13 cellular contexts compared by ENCODE assay signal in the genomic region with DNA sequence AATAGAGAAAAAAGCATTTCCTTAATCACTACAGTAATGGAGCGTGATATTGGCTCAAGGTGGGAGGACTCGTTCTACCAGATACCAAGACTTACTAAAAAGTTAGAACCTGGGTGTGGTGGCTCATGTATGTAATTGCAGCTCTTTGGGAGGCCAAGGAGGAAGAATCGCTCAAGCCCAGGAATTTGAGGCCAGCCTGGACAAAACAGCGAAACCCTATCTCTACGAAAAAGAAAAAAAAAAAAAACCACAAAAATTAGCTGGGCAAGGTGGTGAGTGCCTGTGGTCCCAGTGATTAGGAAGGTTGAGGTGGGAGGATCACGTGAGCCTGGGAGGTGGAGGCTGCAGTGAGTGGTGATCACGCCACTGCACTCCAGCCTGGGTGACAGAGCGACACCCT. TPM values are rescaled to one million over a fixed set of nuclear protein-coding genes. Genes with fewer than 3 reads are reported as not detected.
DNase-seq lines count a peak whose midpoint lies in the region; ATAC-seq and TF ChIP-seq lines count a peak whose summit lies in the region.
"Had no signal": no experiment of that assay in that cellular context is flagged by ENCODE, and none has a peak within 500 bp of the region (broad histone marks: within the 10 kb centered on the region; RNA-seq: fewer than 3 reads in every experiment).

No MANE protein-coding gene starts in this region.

- no peak for TF ChIP-seq EP300 in Ishikawa (IDR thresholded peaks at IDR 0.05; ENCODE audit: borderline replicate concordance)

- TF ChIP-seq RAD21 in Ishikawa (IDR thresholded peaks at IDR 0.05; ENCODE audit: low read depth): no peak

- ATAC-seq in foreskin keratinocyte (peak; percentile 45), SK-N-SH treated with all-trans-retinoic acid at 6 μM for 48 hours (no peak)

- no peak overlapping the region for H3K27ac ChIP-seq in RWPE1
- H3K27ac ChIP-seq in foreskin keratinocyte: no peak overlapping the region

- TF ChIP-seq CTCF in RWPE1 (conservative IDR thresholded peaks at IDR 0.05; ENCODE audit: low read depth) (no peak), foreskin keratinocyte (conservative IDR thresholded peaks at IDR 0.05) (peak; percentile 7)

- H3K4me1 ChIP-seq in foreskin keratinocyte: peaks cover 9% of the 10 kb centered on the region

- DNase-seq in RWPE1 (ENCODE audit: low spot score) (peak; percentile 41), foreskin keratinocyte (peak; percentile 49 to 69), ureter (ENCODE audit: low spot score) (peak; percentile 53), NCI-H510A treated with DMSO at 0.1 percent for 48 hours (lab: John Stamatoyannopoulos, UW) (no peak), amygdala (lab: John Stamatoyannopoulos, UW) (no peak)
- DNase-seq: CD4-positive, CD25-positive, alpha-beta regulatory T cell; DMS53; NCI-H1092 treated with DMSO at 0.1 percent for 48 hours; NCI-H1694; NCI-H345; NCI-H69 had no signal

- H3K27me3 ChIP-seq in foreskin keratinocyte: no peaks in the 10 kb centered on the region

- POLR2A ChIA-PET in RWPE1 (lab: Yijun Ruan, JAX; ENCODE audit: low non-redundant PET): no interaction called here

- CTCF ChIA-PET in RWPE1 (lab: Yijun Ruan, JAX): interaction anchor here (0.6 kb wide), 2 partner anchors 14 to 22 kb away, joined by 3 to 4 read pairs; no protein-coding TSS in a partner anchor

TF ChIP-seq in Ishikawa, 13 proteins besides CTCF, POLR2A, EP300 and RAD21:
- TF ChIP-seq, protein P1, sequence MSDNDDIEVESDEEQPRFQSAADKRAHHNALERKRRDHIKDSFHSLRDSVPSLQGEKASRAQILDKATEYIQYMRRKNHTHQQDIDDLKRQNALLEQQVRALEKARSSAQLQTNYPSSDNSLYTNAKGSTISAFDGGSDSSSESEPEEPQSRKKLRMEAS (IDR thresholded peaks at IDR 0.05): peak; percentile 38; the same call in 1 of the 2 replicates
- TF ChIP-seq NFIC (IDR thresholded peaks at IDR 0.05) (no peak), FOXM1 (IDR thresholded peaks at IDR 0.05; ENCODE audit: borderline replicate concordance, low read depth) (no peak), CREB1 (IDR thresholded peaks at IDR 0.05; ENCODE audit: low read depth) (no peak), CEBPB (IDR thresholded peaks at IDR 0.05) (no peak), TEAD4 (IDR thresholded peaks at IDR 0.05) (peak; percentile 49), TAF1 (IDR thresholded peaks at IDR 0.05; ENCODE audit: low read depth) (no peak)
- TF ChIP-seq, protein P2, sequence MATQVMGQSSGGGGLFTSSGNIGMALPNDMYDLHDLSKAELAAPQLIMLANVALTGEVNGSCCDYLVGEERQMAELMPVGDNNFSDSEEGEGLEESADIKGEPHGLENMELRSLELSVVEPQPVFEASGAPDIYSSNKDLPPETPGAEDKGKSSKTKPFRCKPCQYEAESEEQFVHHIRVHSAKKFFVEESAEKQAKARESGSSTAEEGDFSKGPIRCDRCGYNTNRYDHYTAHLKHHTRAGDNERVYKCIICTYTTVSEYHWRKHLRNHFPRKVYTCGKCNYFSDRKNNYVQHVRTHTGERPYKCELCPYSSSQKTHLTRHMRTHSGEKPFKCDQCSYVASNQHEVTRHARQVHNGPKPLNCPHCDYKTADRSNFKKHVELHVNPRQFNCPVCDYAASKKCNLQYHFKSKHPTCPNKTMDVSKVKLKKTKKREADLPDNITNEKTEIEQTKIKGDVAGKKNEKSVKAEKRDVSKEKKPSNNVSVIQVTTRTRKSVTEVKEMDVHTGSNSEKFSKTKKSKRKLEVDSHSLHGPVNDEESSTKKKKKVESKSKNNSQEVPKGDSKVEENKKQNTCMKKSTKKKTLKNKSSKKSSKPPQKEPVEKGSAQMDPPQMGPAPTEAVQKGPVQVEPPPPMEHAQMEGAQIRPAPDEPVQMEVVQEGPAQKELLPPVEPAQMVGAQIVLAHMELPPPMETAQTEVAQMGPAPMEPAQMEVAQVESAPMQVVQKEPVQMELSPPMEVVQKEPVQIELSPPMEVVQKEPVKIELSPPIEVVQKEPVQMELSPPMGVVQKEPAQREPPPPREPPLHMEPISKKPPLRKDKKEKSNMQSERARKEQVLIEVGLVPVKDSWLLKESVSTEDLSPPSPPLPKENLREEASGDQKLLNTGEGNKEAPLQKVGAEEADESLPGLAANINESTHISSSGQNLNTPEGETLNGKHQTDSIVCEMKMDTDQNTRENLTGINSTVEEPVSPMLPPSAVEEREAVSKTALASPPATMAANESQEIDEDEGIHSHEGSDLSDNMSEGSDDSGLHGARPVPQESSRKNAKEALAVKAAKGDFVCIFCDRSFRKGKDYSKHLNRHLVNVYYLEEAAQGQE (IDR thresholded peaks at IDR 0.05; ENCODE audit: low read depth): no peak
- TF ChIP-seq, protein P3, sequence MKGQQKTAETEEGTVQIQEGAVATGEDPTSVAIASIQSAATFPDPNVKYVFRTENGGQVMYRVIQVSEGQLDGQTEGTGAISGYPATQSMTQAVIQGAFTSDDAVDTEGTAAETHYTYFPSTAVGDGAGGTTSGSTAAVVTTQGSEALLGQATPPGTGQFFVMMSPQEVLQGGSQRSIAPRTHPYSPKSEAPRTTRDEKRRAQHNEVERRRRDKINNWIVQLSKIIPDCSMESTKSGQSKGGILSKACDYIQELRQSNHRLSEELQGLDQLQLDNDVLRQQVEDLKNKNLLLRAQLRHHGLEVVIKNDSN (IDR thresholded peaks at IDR 0.05): peak; percentile 21; the same call in 1 of the 2 replicates

TF ChIP-seq in SK-N-SH treated with all-trans-retinoic acid at 6 μM for 48 hours, 23 proteins besides CTCF, POLR2A, EP300 and RAD21 (continues in another document):
- TF ChIP-seq ZNF70 (CRISPR knock-in tag; IDR thresholded peaks at IDR 0.05) (no peak), SNAI2 (CRISPR knock-in tag; IDR thresholded peaks at IDR 0.05) (no peak), GLIS3 (CRISPR knock-in tag; IDR thresholded peaks at IDR 0.05) (no peak), TOX (CRISPR knock-in tag; IDR thresholded peaks at IDR 0.05; ENCODE audit: borderline replicate concordance) (no peak), ZFP30 (CRISPR knock-in tag; IDR thresholded peaks at IDR 0.05) (no peak), CSDC2 (CRISPR knock-in tag; IDR thresholded peaks at IDR 0.05) (no peak), ARNTL (CRISPR knock-in tag; IDR thresholded peaks at IDR 0.05; ENCODE audit: borderline replicate concordance, low read depth) (no peak), TCF4 (CRISPR knock-in tag; IDR thresholded peaks at IDR 0.05; ENCODE audit: borderline replicate concordance) (no peak), OSR1 (CRISPR knock-in tag; IDR thresholded peaks at IDR 0.05) (no peak), PPARA (CRISPR knock-in tag; IDR thresholded peaks at IDR 0.05; ENCODE audit: borderline replicate concordance) (no peak), ZNF565 (CRISPR knock-in tag; conservative IDR thresholded peaks at IDR 0.05; ENCODE audit: low read depth) (no peak)
- TF ChIP-seq, protein P4, sequence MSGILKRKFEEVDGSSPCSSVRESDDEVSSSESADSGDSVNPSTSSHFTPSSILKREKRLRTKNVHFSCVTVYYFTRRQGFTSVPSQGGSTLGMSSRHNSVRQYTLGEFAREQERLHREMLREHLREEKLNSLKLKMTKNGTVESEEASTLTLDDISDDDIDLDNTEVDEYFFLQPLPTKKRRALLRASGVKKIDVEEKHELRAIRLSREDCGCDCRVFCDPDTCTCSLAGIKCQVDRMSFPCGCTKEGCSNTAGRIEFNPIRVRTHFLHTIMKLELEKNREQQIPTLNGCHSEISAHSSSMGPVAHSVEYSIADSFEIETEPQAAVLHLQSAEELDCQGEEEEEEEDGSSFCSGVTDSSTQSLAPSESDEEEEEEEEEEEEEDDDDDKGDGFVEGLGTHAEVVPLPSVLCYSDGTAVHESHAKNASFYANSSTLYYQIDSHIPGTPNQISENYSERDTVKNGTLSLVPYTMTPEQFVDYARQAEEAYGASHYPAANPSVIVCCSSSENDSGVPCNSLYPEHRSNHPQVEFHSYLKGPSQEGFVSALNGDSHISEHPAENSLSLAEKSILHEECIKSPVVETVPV (CRISPR knock-in tag; IDR thresholded peaks at IDR 0.05): no peak
- TF ChIP-seq, protein P5, sequence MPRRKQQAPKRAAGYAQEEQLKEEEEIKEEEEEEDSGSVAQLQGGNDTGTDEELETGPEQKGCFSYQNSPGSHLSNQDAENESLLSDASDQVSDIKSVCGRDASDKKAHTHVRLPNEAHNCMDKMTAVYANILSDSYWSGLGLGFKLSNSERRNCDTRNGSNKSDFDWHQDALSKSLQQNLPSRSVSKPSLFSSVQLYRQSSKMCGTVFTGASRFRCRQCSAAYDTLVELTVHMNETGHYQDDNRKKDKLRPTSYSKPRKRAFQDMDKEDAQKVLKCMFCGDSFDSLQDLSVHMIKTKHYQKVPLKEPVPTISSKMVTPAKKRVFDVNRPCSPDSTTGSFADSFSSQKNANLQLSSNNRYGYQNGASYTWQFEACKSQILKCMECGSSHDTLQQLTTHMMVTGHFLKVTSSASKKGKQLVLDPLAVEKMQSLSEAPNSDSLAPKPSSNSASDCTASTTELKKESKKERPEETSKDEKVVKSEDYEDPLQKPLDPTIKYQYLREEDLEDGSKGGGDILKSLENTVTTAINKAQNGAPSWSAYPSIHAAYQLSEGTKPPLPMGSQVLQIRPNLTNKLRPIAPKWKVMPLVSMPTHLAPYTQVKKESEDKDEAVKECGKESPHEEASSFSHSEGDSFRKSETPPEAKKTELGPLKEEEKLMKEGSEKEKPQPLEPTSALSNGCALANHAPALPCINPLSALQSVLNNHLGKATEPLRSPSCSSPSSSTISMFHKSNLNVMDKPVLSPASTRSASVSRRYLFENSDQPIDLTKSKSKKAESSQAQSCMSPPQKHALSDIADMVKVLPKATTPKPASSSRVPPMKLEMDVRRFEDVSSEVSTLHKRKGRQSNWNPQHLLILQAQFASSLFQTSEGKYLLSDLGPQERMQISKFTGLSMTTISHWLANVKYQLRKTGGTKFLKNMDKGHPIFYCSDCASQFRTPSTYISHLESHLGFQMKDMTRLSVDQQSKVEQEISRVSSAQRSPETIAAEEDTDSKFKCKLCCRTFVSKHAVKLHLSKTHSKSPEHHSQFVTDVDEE (CRISPR knock-in tag; IDR thresholded peaks at IDR 0.05): no peak
- TF ChIP-seq, protein P6, sequence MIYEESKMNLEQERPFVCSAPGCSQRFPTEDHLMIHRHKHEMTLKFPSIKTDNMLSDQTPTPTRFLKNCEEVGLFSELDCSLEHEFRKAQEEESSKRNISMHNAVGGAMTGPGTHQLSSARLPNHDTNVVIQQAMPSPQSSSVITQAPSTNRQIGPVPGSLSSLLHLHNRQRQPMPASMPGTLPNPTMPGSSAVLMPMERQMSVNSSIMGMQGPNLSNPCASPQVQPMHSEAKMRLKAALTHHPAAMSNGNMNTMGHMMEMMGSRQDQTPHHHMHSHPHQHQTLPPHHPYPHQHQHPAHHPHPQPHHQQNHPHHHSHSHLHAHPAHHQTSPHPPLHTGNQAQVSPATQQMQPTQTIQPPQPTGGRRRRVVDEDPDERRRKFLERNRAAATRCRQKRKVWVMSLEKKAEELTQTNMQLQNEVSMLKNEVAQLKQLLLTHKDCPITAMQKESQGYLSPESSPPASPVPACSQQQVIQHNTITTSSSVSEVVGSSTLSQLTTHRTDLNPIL (CRISPR knock-in tag; IDR thresholded peaks at IDR 0.05; ENCODE audit: low read depth): no peak

RNA-seq across cellular contexts. Expression of a gene that starts 24.0 kb away (rescaled TPM):
- 24.4 and 28.0 TPM in 2 replicates for total RNA-seq in foreskin keratinocyte
- 8.1 and 8.4 TPM in 2 replicates for polyA plus RNA-seq in foreskin keratinocyte
- 42.2 TPM for total RNA-seq in ureter

RNA-seq across cellular contexts. Expression of a gene that starts 39.3 kb away (rescaled TPM):
- 5.8 and 7.2 TPM in 2 replicates for total RNA-seq in foreskin keratinocyte
- polyA plus RNA-seq in foreskin keratinocyte: 1.5 and 1.6 TPM in 2 replicates
- total RNA-seq in ureter: 36.1 TPM

Comparison
In these comparisons a context has a peak if more than half of its experiments do, and no peak if none do; other contexts are left out.
1. DNase-seq: peak in RWPE1 (single experiment), foreskin keratinocyte (2 of 2) and ureter (single experiment); none in NCI-H510A treated with DMSO at 0.1 percent for 48 hours (single experiment) and amygdala (0 of 56).